ENCODE assay signal across 8 cellular contexts in genomic region chr3:468172-468571, GRCh38.
A peak's percentile ranks its signal among the peaks of the same experiment; 100 is the strongest.
DNase-seq lines count a peak whose midpoint lies in the region; ATAC-seq, FAIRE-seq and TF ChIP-seq lines count a peak whose summit lies in the region.

No MANE protein-coding gene starts in this region.

- no TSS peak for BruUV-seq in PC-9 (replicated peaks; lab: Mats Ljungman, UMichigan)

- H3F3A ChIP-seq in PC-9 (ENCODE audit: insufficient read depth, low read depth) = no peaks in the 10 kb centered on the region

- no peak overlapping the region for H2AFZ ChIP-seq in PC-9

- no peaks in the 10 kb centered on the region for H3K9me3 ChIP-seq in PC-9 (ENCODE audit: insufficient read depth, low read depth)
- no peaks in the 10 kb centered on the region for H3K9me3 ChIP-seq in pancreas
- no peaks in the 10 kb centered on the region for H3K9me3 ChIP-seq in adrenal gland (replicated peaks in 1 of 3)

- peak; percentile 0 for DNase-seq in GDM1 (lab: John Stamatoyannopoulos, UW)
- peak; percentile 28 for DNase-seq in H7
- no peak for DNase-seq in PC-9
- DNase-seq in left lobe of liver (ENCODE audit: low spot score) = no peak
- DNase-seq in pancreas = no peak
- DNase-seq in adrenal gland = no peak
- no peak for DNase-seq in GM19240 (ENCODE audit: insufficient read length, low spot score)
- no peak for DNase-seq in NCI-H748 treated with DMSO at 0.1 percent for 48 hours (lab: John Stamatoyannopoulos, UW)

- H3K27ac ChIP-seq in PC-9 (no peak overlapping the region), pancreas (no peak overlapping the region), adrenal gland (no peak overlapping the region)

- TF ChIP-seq POLR2A in adrenal gland (IDR thresholded peaks at IDR 0.05) = no peak

- no peak overlapping the region for H3K4me2 ChIP-seq in PC-9

- H3K27me3 ChIP-seq in H7 (ENCODE audit: control insufficient read depth, insufficient read depth, low read length) (no peaks in the 10 kb centered on the region), PC-9 (ENCODE audit: insufficient read depth, low read depth) (no peaks in the 10 kb centered on the region), pancreas (no peaks in the 10 kb centered on the region), adrenal gland (no peaks in the 10 kb centered on the region)

- TF ChIP-seq CTCF in PC-9 (conservative IDR thresholded peaks at IDR 0.05) (peak; percentile 49), pancreas (IDR thresholded peaks at IDR 0.05) (no peak), adrenal gland (IDR thresholded peaks at IDR 0.05) (peak in 1 of 6 experiments; percentile 18)

- ATAC-seq in left lobe of liver (peak; percentile 68), pancreas (no peak)

- H3K4me3 ChIP-seq in H7 (ENCODE audit: insufficient read depth, low read depth, low read length) = no peak overlapping the region
- H3K4me3 ChIP-seq in PC-9 = no peak overlapping the region
- no peak overlapping the region for H3K4me3 ChIP-seq in pancreas
- no peak overlapping the region for H3K4me3 ChIP-seq in adrenal gland

- POLR2A ChIA-PET in PC-9 (lab: Charles Lee; ENCODE audit: unreplicated experiment) = no interaction called here

- H3K36me3 ChIP-seq in H7 (replicated peaks; ENCODE audit: control insufficient read depth, insufficient read depth, low read length) (no peaks in the 10 kb centered on the region), PC-9 (ENCODE audit: low read depth) (no peaks in the 10 kb centered on the region), pancreas (no peaks in the 10 kb centered on the region), adrenal gland (replicated peaks in 1 of 2) (no peaks in the 10 kb centered on the region)

- no peaks in the 10 kb centered on the region for H3K79me2 ChIP-seq in PC-9 (ENCODE audit: low read depth)

- H3K4me1 ChIP-seq in PC-9 (replicated peaks; ENCODE audit: insufficient read depth) = no peaks in the 10 kb centered on the region
- H3K4me1 ChIP-seq in pancreas = no peaks in the 10 kb centered on the region
- no peaks in the 10 kb centered on the region for H3K4me1 ChIP-seq in adrenal gland (replicated peaks in 1 of 2)

- intact Hi-C loops in PC-9 (cut with micrococcal nuclease; ENCODE audit: unreplicated experiment) = no loop called here
- intact Hi-C loops in pancreas (cut with DNase I) = no loop called here
- intact Hi-C loops in adrenal gland (cut with DNase I) = no loop called here

- no peaks in the 10 kb centered on the region for H3K9me2 ChIP-seq in PC-9 (ENCODE audit: insufficient read depth)

- CTCF ChIA-PET in PC-9 (lab: Charles Lee) = no interaction called here

- WGBS in pancreas, 2 donors = 18 to 28% methylated on average over 5 of the region's 5 CpGs
- 25 to 32% (median 28%) methylated on average over 5 of the region's 5 CpGs for WGBS in adrenal gland, 4 donors

- H4K20me1 ChIP-seq in PC-9 (ENCODE audit: insufficient read depth) = no peaks in the 10 kb centered on the region

- FAIRE-seq in pancreas (lab: Jason Lieb, UNC) = no peak

Comparison
In these comparisons a context has a peak if more than half of its experiments do, and no peak if none do; other contexts are left out.
1. DNase-seq: peak in GDM1 (single experiment) and H7 (single experiment); none in PC-9 (0 of 2), left lobe of liver (single experiment), pancreas (0 of 6), adrenal gland (0 of 7), GM19240 (single experiment) and NCI-H748 treated with DMSO at 0.1 percent for 48 hours (single experiment).